ENCODE assay signal across 8 cellular contexts in the genomic region with DNA sequence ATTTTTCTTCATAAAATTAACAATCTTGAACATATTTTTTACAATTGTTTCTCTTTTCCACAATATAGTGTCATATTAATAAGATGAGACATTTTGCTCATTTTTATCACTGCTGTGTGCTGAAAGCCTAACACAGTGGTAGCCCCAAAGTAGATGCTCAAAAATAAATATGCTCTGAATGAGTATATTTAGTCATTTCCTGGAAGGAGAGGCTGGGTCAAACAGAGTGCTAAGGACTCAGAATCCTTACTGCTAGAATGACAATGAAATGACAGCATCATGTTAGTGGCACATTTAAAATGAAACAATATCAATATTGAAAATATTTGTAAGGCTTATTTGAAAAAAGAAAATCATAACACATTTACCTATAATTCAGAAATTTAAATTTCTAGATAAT. TPM values are rescaled to one million over a fixed set of nuclear protein-coding genes. Genes with fewer than 3 reads are reported as not detected.
"Had no signal": no experiment of that assay in that cellular context is flagged by ENCODE, and none has a peak within 500 bp of the region (broad histone marks: within the 10 kb centered on the region; RNA-seq: fewer than 3 reads in every experiment).

No MANE protein-coding gene starts in this region.

RNA-seq across cellular contexts. Expression of a gene that starts 25.1 kb away (rescaled TPM):
- total RNA-seq: activated CD8-positive, alpha-beta memory T cell treated with anti-CD3 and anti-CD28 coated beads, Interleukin-2, amount 10 ng/mL, durations not matched to agents 7 days and 5 days; activated naive CD4-positive, alpha-beta T cell treated with anti-CD3 and anti-CD28 coated beads, Interleukin-2, amount 50 U/mL, for 72 hours; activated T-helper 1 cell treated with anti-CD3 and anti-CD28 coated beads, Interleukin-12 subunit alpha, Interleukin-12 subunit beta, Interleukin-2, Interleukin-4 antibody, amounts not matched to agents 30 ng/mL and 10 ng/mL and 1 ng/mL, durations not matched to agents 14 hours and 24 hours and 36 hours; astrocyte; NCI-H460; PC-9; SK-MEL-5; WTC11 had no signal

RNA-seq across cellular contexts. Expression of a gene that starts 29.6 kb away (rescaled TPM):
- total RNA-seq: activated CD8-positive, alpha-beta memory T cell treated with anti-CD3 and anti-CD28 coated beads, Interleukin-2, amount 10 ng/mL, durations not matched to agents 7 days and 5 days; activated naive CD4-positive, alpha-beta T cell treated with anti-CD3 and anti-CD28 coated beads, Interleukin-2, amount 50 U/mL, for 72 hours; activated T-helper 1 cell treated with anti-CD3 and anti-CD28 coated beads, Interleukin-12 subunit alpha, Interleukin-12 subunit beta, Interleukin-2, Interleukin-4 antibody, amounts not matched to agents 30 ng/mL and 10 ng/mL and 1 ng/mL, durations not matched to agents 14 hours and 24 hours and 36 hours; astrocyte; NCI-H460; PC-9; SK-MEL-5; WTC11 had no signal

RNA-seq across cellular contexts. Expression of a gene that starts 37.1 kb away (rescaled TPM):
- total RNA-seq: activated CD8-positive, alpha-beta memory T cell treated with anti-CD3 and anti-CD28 coated beads, Interleukin-2, amount 10 ng/mL, durations not matched to agents 7 days and 5 days; activated naive CD4-positive, alpha-beta T cell treated with anti-CD3 and anti-CD28 coated beads, Interleukin-2, amount 50 U/mL, for 72 hours; activated T-helper 1 cell treated with anti-CD3 and anti-CD28 coated beads, Interleukin-12 subunit alpha, Interleukin-12 subunit beta, Interleukin-2, Interleukin-4 antibody, amounts not matched to agents 30 ng/mL and 10 ng/mL and 1 ng/mL, durations not matched to agents 14 hours and 24 hours and 36 hours; astrocyte; NCI-H460; PC-9; SK-MEL-5; WTC11 had no signal

RNA-seq across cellular contexts. Expression of a gene that starts 49.1 kb away (rescaled TPM):
- total RNA-seq: activated CD8-positive, alpha-beta memory T cell treated with anti-CD3 and anti-CD28 coated beads, Interleukin-2, amount 10 ng/mL, durations not matched to agents 7 days and 5 days; activated naive CD4-positive, alpha-beta T cell treated with anti-CD3 and anti-CD28 coated beads, Interleukin-2, amount 50 U/mL, for 72 hours; activated T-helper 1 cell treated with anti-CD3 and anti-CD28 coated beads, Interleukin-12 subunit alpha, Interleukin-12 subunit beta, Interleukin-2, Interleukin-4 antibody, amounts not matched to agents 30 ng/mL and 10 ng/mL and 1 ng/mL, durations not matched to agents 14 hours and 24 hours and 36 hours; astrocyte; NCI-H460; PC-9; SK-MEL-5; WTC11 had no signal
